ENCODE assay signal across 21 cellular contexts in genomic region chr14:24700511-24700910, GRCh38.
"Had no signal": no experiment of that assay in that cellular context is flagged by ENCODE, and none has a peak within 500 bp of the region (broad histone marks: within the 10 kb centered on the region; RNA-seq: fewer than 3 reads in every experiment).

No MANE protein-coding gene starts in this region.

- H3K9me3 Mint-ChIP-seq: activated CD4-positive, alpha-beta T cell treated with anti-CD3 and anti-CD28 coated beads, Interleukin-2, amount 10 ng/mL, durations not matched to agents 7 days and 5 days; activated naive CD4-positive, alpha-beta T cell treated with anti-CD3 and anti-CD28 coated beads, Interleukin-2, amount 50 U/mL, for 24 hours; activated T-cell treated with anti-CD3 and anti-CD28 coated beads, Interleukin-2, amount 50 U/mL, for 72 hours; naive thymus-derived CD8-positive, alpha-beta T cell had no signal

- H3K4me1 ChIP-seq: gastroesophageal sphincter, parathyroid adenoma, right lobe of liver, vagina had no signal

- H3K36me3 Mint-ChIP-seq: activated naive CD4-positive, alpha-beta T cell treated with anti-CD3 and anti-CD28 coated beads, Interleukin-2, amount 50 U/mL, for 24 hours; naive thymus-derived CD8-positive, alpha-beta T cell had no signal

- H3K9me3 ChIP-seq: esophagus muscularis mucosa, gastroesophageal sphincter, heart left ventricle, right lobe of liver, stomach, vagina had no signal

- H3K27me3 Mint-ChIP-seq: activated naive CD4-positive, alpha-beta T cell treated with anti-CD3 and anti-CD28 coated beads, Interleukin-2, amount 50 U/mL, for 24 hours had no signal

- H2AFZ ChIP-seq: parathyroid adenoma had no signal

- H3K9ac ChIP-seq: parathyroid adenoma had no signal

- DNase-seq: activated CD4-positive, alpha-beta T cell treated with anti-CD3 and anti-CD28 coated beads, Interleukin-2, amount 10 ng/mL, durations not matched to agents 7 days and 5 days; activated CD8-positive, alpha-beta memory T cell treated with anti-CD3 and anti-CD28 coated beads for 24 hours; activated CD8-positive, alpha-beta memory T cell treated with anti-CD3 and anti-CD28 coated beads, Interleukin-2, amount 50 U/mL, for 48 hours; activated effector memory CD4-positive, alpha-beta T cell treated with anti-CD3 and anti-CD28 coated beads, Interleukin-2, amount 50 U/mL, for 16 hours; activated T-cell treated with anti-CD3 and anti-CD28 coated beads, Interleukin-2, amount 50 U/mL, for 72 hours; dermis blood vessel endothelial cell; effector memory CD4-positive, alpha-beta T cell; heart left ventricle; naive thymus-derived CD8-positive, alpha-beta T cell; right lobe of liver; small intestine; stimulated activated CD4-positive, alpha-beta T cell treated with anti-CD3 and anti-CD28 coated beads, Interleukin-15, amount 100 ng/mL, for 24 hours; stimulated activated CD4-positive, alpha-beta T cell treated with anti-CD3 and anti-CD28 coated beads, Interleukin-2, amount 100 ng/mL, for 48 hours; stomach; trophoblast cell had no signal

- H3K4me3 Mint-ChIP-seq: activated CD4-positive, alpha-beta T cell treated with anti-CD3 and anti-CD28 coated beads, Interleukin-2, amount 10 ng/mL, durations not matched to agents 7 days and 5 days; activated naive CD4-positive, alpha-beta T cell treated with anti-CD3 and anti-CD28 coated beads, Interleukin-2, amount 50 U/mL, for 24 hours; activated T-cell treated with anti-CD3 and anti-CD28 coated beads, Interleukin-2, amount 50 U/mL, for 72 hours; naive thymus-derived CD8-positive, alpha-beta T cell had no signal

- H3K36me3 ChIP-seq: esophagus muscularis mucosa, gastroesophageal sphincter, heart left ventricle, right lobe of liver, stomach, vagina had no signal

- H3K27ac Mint-ChIP-seq: activated CD4-positive, alpha-beta T cell treated with anti-CD3 and anti-CD28 coated beads, Interleukin-2, amount 10 ng/mL, durations not matched to agents 7 days and 5 days; activated naive CD4-positive, alpha-beta T cell treated with anti-CD3 and anti-CD28 coated beads, Interleukin-2, amount 50 U/mL, for 24 hours; activated T-cell treated with anti-CD3 and anti-CD28 coated beads, Interleukin-2, amount 50 U/mL, for 72 hours; naive thymus-derived CD8-positive, alpha-beta T cell had no signal

- H3K4me3 ChIP-seq: esophagus muscularis mucosa, gastroesophageal sphincter, heart left ventricle, right lobe of liver, stomach, vagina had no signal

- H3K27me3 ChIP-seq: esophagus muscularis mucosa, gastroesophageal sphincter, heart left ventricle, right lobe of liver, stomach, vagina had no signal

- H3K79me2 ChIP-seq: parathyroid adenoma had no signal

- H3K27ac ChIP-seq: esophagus muscularis mucosa, gastroesophageal sphincter, heart left ventricle, parathyroid adenoma, right lobe of liver, stomach, vagina had no signal

- ATAC-seq: activated CD4-positive, CD25-positive, alpha-beta regulatory T cell treated with anti-CD3 and anti-CD28 coated beads, Interleukin-2, amount 50 U/mL, for 24 hours; activated T-cell treated with anti-CD3 and anti-CD28 coated beads, Interleukin-2, amount 50 U/mL, for 72 hours; gastroesophageal sphincter; heart left ventricle; naive thymus-derived CD8-positive, alpha-beta T cell; right lobe of liver had no signal
